In the genomic region with DNA sequence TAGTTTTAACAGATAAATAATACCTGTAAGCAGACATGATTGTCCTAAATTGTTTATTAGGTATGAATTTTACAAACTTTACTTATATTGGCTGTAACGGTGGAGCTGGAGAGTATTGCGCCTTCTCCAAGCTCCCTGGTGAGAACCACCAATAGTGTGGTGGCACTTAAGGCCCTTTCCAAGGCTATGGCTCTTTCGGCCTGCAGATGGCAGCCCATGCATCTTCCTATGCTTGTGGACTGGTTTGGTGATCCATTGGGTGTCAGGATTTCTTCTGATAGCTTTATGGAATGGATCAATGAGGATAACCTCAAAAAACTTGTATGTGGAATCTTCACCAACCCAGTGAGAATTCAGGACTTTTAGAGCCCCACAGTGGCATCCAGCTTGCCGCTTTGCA, we compare ENCODE assay signal across 9 cellular contexts. TPM values are rescaled to one million over a fixed set of nuclear protein-coding genes. Genes with fewer than 3 reads are reported as not detected.
A peak's percentile ranks its signal among the peaks of the same experiment; 100 is the strongest.
DNase-seq lines count a peak whose midpoint lies in the region; ATAC-seq and TF ChIP-seq lines count a peak whose summit lies in the region.
"Had no signal": no experiment of that assay in that cellular context is flagged by ENCODE, and none has a peak within 500 bp of the region (broad histone marks: within the 10 kb centered on the region; RNA-seq: fewer than 3 reads in every experiment).

No MANE protein-coding gene starts in this region.

- H3K4me3 ChIP-seq in BE2C (ENCODE audit: low read depth, low read length): no peak overlapping the region
- H3K4me3 ChIP-seq in OCI-LY1 (ENCODE audit: low read depth, low read length, poor library complexity, severe bottlenecking): no peak overlapping the region

- H3K36me3 ChIP-seq in BE2C: no peaks in the 10 kb centered on the region
- no peaks in the 10 kb centered on the region for H3K36me3 ChIP-seq in OCI-LY1 (ENCODE audit: insufficient read depth, low read length)

- H3K9ac ChIP-seq in OCI-LY1 (ENCODE audit: low read length): no peak overlapping the region

- no peaks in the 10 kb centered on the region for H3K9me2 ChIP-seq in OCI-LY1 (ENCODE audit: low read depth, low read length)

- H3K27me3 ChIP-seq in BE2C (no peaks in the 10 kb centered on the region), OCI-LY1 (ENCODE audit: insufficient read depth, low read length) (no peaks in the 10 kb centered on the region)

- H3K27ac ChIP-seq in OCI-LY1 (ENCODE audit: low read depth, low read length, poor library complexity, severe bottlenecking): no peak overlapping the region

- no peaks in the 10 kb centered on the region for H3F3A ChIP-seq in OCI-LY1 (ENCODE audit: insufficient read depth, low read length)

- H3K4me2 ChIP-seq in OCI-LY1 (ENCODE audit: low read length): no peak overlapping the region

- DNase-seq in BE2C: peak; percentile 53
- peak; percentile 8 for DNase-seq in germinal center (ENCODE audit: low spot score)
- DNase-seq in activated effector memory CD4-positive, alpha-beta T cell treated with Interleukin-2 at 50 U/mL for 16 hours: no peak
- DNase-seq in stimulated activated CD4-positive, alpha-beta T cell treated with anti-CD3 and anti-CD28 coated beads, Interleukin-4, amount 100 ng/mL, for 1 hour: no peak
- no peak for DNase-seq in NK-92 (lab: John Stamatoyannopoulos, UW; ENCODE audit: unreplicated experiment)
- DNase-seq: stimulated activated CD4-positive, alpha-beta T cell treated with anti-CD3 and anti-CD28 coated beads, Interleukin-12 subunit alpha, Interleukin-12 subunit beta, amount 100 ng/mL, for 4 hours had no signal

- TF ChIP-seq CTCF in BE2C (IDR thresholded peaks at IDR 0.05; ENCODE audit: low read depth, low read length) (peak; percentile 76), OCI-LY1 (IDR thresholded peaks at IDR 0.05; ENCODE audit: low read length) (peak; percentile 39; the same call in 1 of the 2 replicates)

- no peaks in the 10 kb centered on the region for H3K9me3 ChIP-seq in BE2C
- no peaks in the 10 kb centered on the region for H3K9me3 ChIP-seq in OCI-LY1 (ENCODE audit: low read length)

- H3K4me1 ChIP-seq in BE2C (no peaks in the 10 kb centered on the region), OCI-LY1 (ENCODE audit: insufficient read depth, low read length, severe bottlenecking) (peaks cover 5% of the 10 kb centered on the region)

- H2AFZ ChIP-seq in OCI-LY1 (ENCODE audit: low read length): no peak overlapping the region

- peaks cover 28% of the 10 kb centered on the region for H3K79me2 ChIP-seq in OCI-LY1 (ENCODE audit: insufficient read depth, low read length)

- ATAC-seq in GM18498 (IDR thresholded peaks at IDR 0.05; ENCODE audit: unreplicated experiment): peak; percentile 45
- no peak for ATAC-seq in HG02588 (IDR thresholded peaks at IDR 0.05; ENCODE audit: unreplicated experiment)

- no peaks in the 10 kb centered on the region for H4K20me1 ChIP-seq in OCI-LY1 (ENCODE audit: insufficient read depth, low read length)

RNA-seq across cellular contexts. Expression of a gene that starts 7.8 kb away (rescaled TPM):
- polyA plus RNA-seq in BE2C (2012; ENCODE audit: insufficient read depth, insufficient read length, low read depth): 4.0 TPM

Comparison
In these comparisons a context has a peak if more than half of its experiments do, and no peak if none do; other contexts are left out.
1. DNase-seq: peak in BE2C (single experiment) and germinal center (single experiment); none in activated effector memory CD4-positive, alpha-beta T cell treated with Interleukin-2 at 50 U/mL for 16 hours (single experiment), stimulated activated CD4-positive, alpha-beta T cell treated with anti-CD3 and anti-CD28 coated beads, Interleukin-4, amount 100 ng/mL, for 1 hour (single experiment) and NK-92 (single experiment).